Comparison of ENCODE assay signal across 8 cellular contexts in the genomic region with DNA sequence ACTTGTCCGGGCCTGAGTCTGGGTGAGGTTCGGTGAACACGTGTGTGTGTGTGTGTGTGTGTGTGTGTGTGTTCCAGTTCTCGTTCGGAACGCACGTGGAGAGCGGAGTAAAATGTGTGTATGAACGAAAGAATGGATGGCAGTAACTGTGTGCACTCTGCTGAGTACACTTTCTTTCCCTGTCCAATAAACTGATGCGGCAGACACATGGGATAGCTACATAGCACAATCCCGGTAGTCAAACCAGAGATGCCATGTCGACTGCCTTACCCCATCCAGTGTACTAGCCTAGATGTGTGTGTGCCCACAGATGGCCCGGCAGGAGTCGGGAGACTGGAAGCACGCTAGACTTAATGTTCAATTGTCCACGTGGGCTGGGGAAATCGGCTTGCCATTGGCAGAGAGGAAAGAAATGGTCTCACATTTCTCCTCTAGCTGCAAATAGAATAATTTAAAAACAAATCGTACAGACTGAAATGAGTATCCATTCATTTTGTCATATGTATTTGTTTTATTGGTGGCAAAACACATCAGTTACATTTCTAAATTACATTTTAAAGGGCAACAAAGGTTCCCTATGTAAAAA. TPM values are rescaled to one million over a fixed set of nuclear protein-coding genes. Genes with fewer than 3 reads are reported as not detected.
A peak's percentile ranks its signal among the peaks of the same experiment; 100 is the strongest.
DNase-seq lines count a peak whose midpoint lies in the region; ATAC-seq and TF ChIP-seq lines count a peak whose summit lies in the region.

No MANE protein-coding gene starts in this region.

- H3K27ac ChIP-seq in Panc1 (ENCODE audit: low read length) (peak overlapping the region; percentile 87), brain microvascular endothelial cell (peak overlapping the region; percentile 86)

- peaks cover 10% of the 10 kb centered on the region for H3K4me1 Mint-ChIP-seq in activated CD4-positive, alpha-beta T cell treated with anti-CD3 and anti-CD28 coated beads, Interleukin-2, amount 10 ng/mL, durations not matched to agents 24 days and 14 days

- H3K4me1 ChIP-seq in Panc1 (ENCODE audit: control insufficient read depth, insufficient read depth, low read length): peaks cover 34% of the 10 kb centered on the region

- H3K9me3 Mint-ChIP-seq in activated CD4-positive, alpha-beta T cell treated with anti-CD3 and anti-CD28 coated beads, Interleukin-2, amount 10 ng/mL, durations not matched to agents 24 days and 14 days: no peaks in the 10 kb centered on the region

- no peak for DNase-seq in activated CD4-positive, alpha-beta T cell treated with anti-CD3 and anti-CD28 coated beads, Interleukin-2, amount 10 ng/mL, durations not matched to agents 24 days and 14 days
- DNase-seq in activated CD4-positive, alpha-beta T cell treated with anti-CD3 and anti-CD28 coated beads for 4 hours: no peak
- DNase-seq in H7 (peak; percentile 47), LHCN-M2 (ENCODE audit: low read depth) (peak; percentile 93), Panc1 (ENCODE audit: low read depth, low spot score) (peak; percentile 80), brain microvascular endothelial cell (peak; percentile 90), sciatic nerve (ENCODE audit: low spot score) (peak; percentile 64)

- peak overlapping the region; percentile 83 for H3K4me3 Mint-ChIP-seq in activated CD4-positive, alpha-beta T cell treated with anti-CD3 and anti-CD28 coated beads, Interleukin-2, amount 10 ng/mL, durations not matched to agents 24 days and 14 days

- peaks cover 37% of the 10 kb centered on the region for H3K27me3 Mint-ChIP-seq in activated CD4-positive, alpha-beta T cell treated with anti-CD3 and anti-CD28 coated beads, Interleukin-2, amount 10 ng/mL, durations not matched to agents 24 days and 14 days

- H3K9me3 ChIP-seq in Panc1 (ENCODE audit: control insufficient read depth, insufficient read depth, low read depth, low read length): no peaks in the 10 kb centered on the region

- H3K36me3 Mint-ChIP-seq in activated CD4-positive, alpha-beta T cell treated with anti-CD3 and anti-CD28 coated beads, Interleukin-2, amount 10 ng/mL, durations not matched to agents 24 days and 14 days (ENCODE audit: low read depth): no peaks in the 10 kb centered on the region

- POLR2A ChIA-PET in Panc1 (lab: Charles Lee): interaction anchor here (0.6 kb wide), 2 partner anchors 64 to 1871 kb away, joined by 3 to 4 read pairs; no protein-coding TSS in a partner anchor

- in situ Hi-C loops in Panc1 (cut with HindIII; ENCODE audit: low pct_unique_long_range_greater_than_20kb, low sequenced_read_pairs) (no loop called here), brain microvascular endothelial cell (cut with HindIII; ENCODE audit: low pct_ligation_motif_present, low sequenced_read_pairs) (no loop called here)

- H3K36me3 ChIP-seq in H7 (replicated peaks; ENCODE audit: control insufficient read depth, insufficient read depth, low read length) (no peaks in the 10 kb centered on the region), Panc1 (ENCODE audit: control insufficient read depth, insufficient read depth, low read length) (no peaks in the 10 kb centered on the region), brain microvascular endothelial cell (replicated peaks) (no peaks in the 10 kb centered on the region)

- ATAC-seq in Panc1 (peak; percentile 63), sciatic nerve (peak; percentile 56)

- H3K27me3 ChIP-seq in H7 (ENCODE audit: control insufficient read depth, insufficient read depth, low read length): no peaks in the 10 kb centered on the region
- no peaks in the 10 kb centered on the region for H3K27me3 ChIP-seq in Panc1 (ENCODE audit: control insufficient read depth, insufficient read depth, low read length)
- H3K27me3 ChIP-seq in brain microvascular endothelial cell (replicated peaks): no peaks in the 10 kb centered on the region

- CTCF ChIA-PET in Panc1 (lab: Charles Lee): interaction anchor here (0.9 to 1.2 kb wide), 2 partner anchors 38 to 48 kb away, joined by 4 to 9 read pairs; no protein-coding TSS in a partner anchor

- H3K4me3 ChIP-seq in H7 (ENCODE audit: insufficient read depth, low read depth, low read length): peak overlapping the region; percentile 82
- H3K4me3 ChIP-seq in Panc1 (ENCODE audit: low read depth in 2 of 2, low read length in 2 of 2): peak overlapping the region; percentile 81 to 85
- H3K4me3 ChIP-seq in brain microvascular endothelial cell (ENCODE audit: low read depth, low read length): peak overlapping the region; percentile 91
- peak overlapping the region; percentile 64 for H3K4me3 ChIP-seq in iPS-11a (ENCODE audit: low read depth, low read length)

- TF ChIP-seq CTCF in Panc1 (IDR thresholded peaks at IDR 0.05): no peak
- TF ChIP-seq CTCF in brain microvascular endothelial cell (IDR thresholded peaks at IDR 0.05; ENCODE audit: low read depth, low read length, missing control alignments): no peak

- BruUV-seq in Panc1 (replicated peaks; lab: Mats Ljungman, UMichigan): no TSS peak

- peak overlapping the region; percentile 86 for H3K27ac Mint-ChIP-seq in activated CD4-positive, alpha-beta T cell treated with anti-CD3 and anti-CD28 coated beads, Interleukin-2, amount 10 ng/mL, durations not matched to agents 24 days and 14 days

- intact Hi-C loops in activated CD4-positive, alpha-beta T cell treated with anti-CD3 and anti-CD28 coated beads, Interleukin-2, amount 10 ng/mL, durations not matched to agents 24 days and 14 days (cut with micrococcal nuclease): loop anchor here (1.0 kb wide), 1 partner anchor 35 kb away; no protein-coding TSS in a partner anchor
- intact Hi-C loops in Panc1 (cut with micrococcal nuclease; ENCODE audit: unreplicated experiment) (no loop called here), sciatic nerve (cut with DNase I) (loop anchor here (10.0 kb wide), 1 partner anchor 52 kb away; no protein-coding TSS in a partner anchor)

RNA-seq across cellular contexts. Expression of a gene that starts 0.6 kb away (rescaled TPM):
- 8.5 and 8.6 TPM in 2 replicates for total RNA-seq in activated CD4-positive, alpha-beta T cell treated with anti-CD3 and anti-CD28 coated beads, Interleukin-2, amount 10 ng/mL, durations not matched to agents 24 days and 14 days
- total RNA-seq in H7 (2014; rRNA removed; shearing (Covaris generic)): 19.1 and 33.2 TPM in 2 replicates
- total RNA-seq in LHCN-M2 (2014; rRNA removed) (35.8 and 42.1 TPM in 2 replicates), Panc1 (2021; ENCODE audit: unreplicated experiment) (35.4 TPM), sciatic nerve (48.9 TPM)
- polyA plus RNA-seq in LHCN-M2 (2012): 16.1 TPM
- 46.0 TPM for polyA plus RNA-seq in Panc1 (2012; ENCODE audit: insufficient read length)

Comparison
In these comparisons a context has a peak if more than half of its experiments do, and no peak if none do; other contexts are left out.
1. DNase-seq: peak in H7 (single experiment), LHCN-M2 (single experiment), Panc1 (single experiment), brain microvascular endothelial cell (single experiment) and sciatic nerve (single experiment); none in activated CD4-positive, alpha-beta T cell treated with anti-CD3 and anti-CD28 coated beads, Interleukin-2, amount 10 ng/mL, durations not matched to agents 24 days and 14 days (single experiment) and activated CD4-positive, alpha-beta T cell treated with anti-CD3 and anti-CD28 coated beads for 4 hours (0 of 2).
2. Peak in every context shown above with its lines, with median percentiles within 50 percentile points of each other: H3K4me3 ChIP-seq.